ENCODE assay signal across 8 cellular contexts in the genomic region with DNA sequence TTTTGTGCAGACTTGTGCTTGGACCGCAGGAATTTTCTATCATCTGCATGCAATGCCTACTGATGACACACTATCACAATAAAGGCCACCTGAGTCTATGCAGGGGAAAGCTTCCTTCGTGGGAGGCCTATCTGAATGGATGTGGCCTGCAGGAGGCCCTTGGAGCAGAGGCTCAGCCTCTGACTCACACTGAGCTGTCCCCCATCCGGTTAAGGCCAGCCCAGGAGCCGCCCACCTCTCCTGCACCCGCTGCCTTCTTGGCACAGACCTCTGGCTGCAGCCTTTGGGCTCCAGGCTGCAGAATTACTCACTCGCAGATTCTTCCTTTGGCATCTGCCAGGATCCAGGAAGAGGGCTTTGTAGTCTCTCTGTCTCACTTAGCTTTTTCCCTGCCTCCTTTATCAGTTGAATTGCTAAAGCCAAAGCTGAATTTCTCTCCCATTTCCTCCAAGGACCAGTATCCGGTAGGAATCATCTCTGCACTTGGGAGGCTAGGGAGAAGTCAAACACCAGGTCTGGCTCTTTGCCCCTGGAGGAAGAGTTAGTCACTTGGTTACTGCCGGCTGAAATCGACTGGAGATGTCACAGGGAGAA.
A peak's percentile ranks its signal among the peaks of the same experiment; 100 is the strongest.
DNase-seq lines count a peak whose midpoint lies in the region; ATAC-seq lines count a peak whose summit lies in the region.

No MANE protein-coding gene starts in this region.

- DNase-seq in DMS 273 treated with DMSO at 0.1 percent for 48 hours (lab: John Stamatoyannopoulos, UW) (peak; percentile 72), NCI-H460 (ENCODE audit: extremely low read depth, low read depth) (peak; percentile 55), occipital lobe (lab: John Stamatoyannopoulos, UW) (peak; percentile 52), DMS114 treated with DMSO at 0.1 percent for 48 hours (lab: John Stamatoyannopoulos, UW; ENCODE audit: unreplicated experiment) (no peak)
- DNase-seq in activated CD4-positive, CD25-positive, alpha-beta regulatory T cell treated with anti-CD3 and anti-CD28 coated beads, Interleukin-2, amount 50 U/mL, for 72 hours = no peak

- ATAC-seq in esophagus mucosa = peak; percentile 99
- no peak for ATAC-seq in GM19023 (IDR thresholded peaks at IDR 0.05; ENCODE audit: unreplicated experiment)
- ATAC-seq in HG03457 (IDR thresholded peaks at IDR 0.05; ENCODE audit: unreplicated experiment) = no peak

Comparison
In these comparisons a context has a peak if more than half of its experiments do, and no peak if none do; other contexts are left out.
1. DNase-seq: peak in DMS 273 treated with DMSO at 0.1 percent for 48 hours (single experiment), NCI-H460 (single experiment) and occipital lobe (single experiment); none in activated CD4-positive, CD25-positive, alpha-beta regulatory T cell treated with anti-CD3 and anti-CD28 coated beads, Interleukin-2, amount 50 U/mL, for 72 hours (single experiment) and DMS114 treated with DMSO at 0.1 percent for 48 hours (single experiment).